In genomic region chr5:108748010-108748353, GRCh38 we compare ENCODE assay signal across 8 cellular contexts. TPM values are rescaled to one million over a fixed set of nuclear protein-coding genes. Genes with fewer than 3 reads are reported as not detected.
DNase-seq lines count a peak whose midpoint lies in the region; ATAC-seq and TF ChIP-seq lines count a peak whose summit lies in the region.

No MANE protein-coding gene starts in this region.

- peak overlapping the region; percentile 22; the same call in 1 of the 2 replicates for H2AK5ac ChIP-seq in IMR-90 (ENCODE audit: low read depth, low read length)

- no peak for DNase-seq in IMR-90
- DNase-seq in activated T-helper 2 cell treated with anti-CD3 and anti-CD28 coated beads, Interferon-gamma antibody, Interleukin-2, Interleukin-4, amounts not matched to agents 10 μg/mL and 5 μg/mL and 100 μg/mL, durations not matched to agents 14 hours and 24 hours and 36 hours (ENCODE audit: low spot score) = no peak
- no peak for DNase-seq in stimulated activated naive B cell treated with anti-CD40 and anti-IgM and Interleukin-4, amounts not matched to agents 10 μg/mL and 1 μg/mL and 100 μg/mL, for 72 hours
- DNase-seq in NCI-H2081 (lab: John Stamatoyannopoulos, UW) = no peak

- H3K4ac ChIP-seq in IMR-90 (ENCODE audit: low read depth, low read length) = peak overlapping the region; percentile 95

- H2AK9ac ChIP-seq in IMR-90 (replicated peaks; ENCODE audit: low read depth, low read length, poor library complexity) = peak overlapping the region; percentile 96

- peak overlapping the region; percentile 82 for H3K18ac ChIP-seq in IMR-90 (ENCODE audit: low read depth, low read length)

- H3K9me1 ChIP-seq in IMR-90 (ENCODE audit: insufficient read depth, low read length) = no peaks in the 10 kb centered on the region

- peaks cover 0 to 24% of the 10 kb centered on the region in 2 experiments; a peak in 3 of 4 replicates for H3K79me1 ChIP-seq in IMR-90 (ENCODE audit: low read depth in 1 of 2, low read length in 2 of 2)

- peak overlapping the region; percentile 88 for H2BK120ac ChIP-seq in IMR-90 (ENCODE audit: low read depth, low read length)

- H3K9me3 ChIP-seq in IMR-90 (ENCODE audit: control insufficient read depth, insufficient read depth, low read length) (no peaks in the 10 kb centered on the region), iPS-18a (ENCODE audit: control insufficient read depth, low read depth, low read length) (no peaks in the 10 kb centered on the region)

- peak overlapping the region; percentile 91 for H3K27ac ChIP-seq in IMR-90 (ENCODE audit: insufficient read depth, low read length)
- H3K27ac ChIP-seq in iPS-18a (ENCODE audit: low read length) = peak overlapping the region; percentile 90

- peak overlapping the region; percentile 95 for H3K14ac ChIP-seq in IMR-90 (replicated peaks; ENCODE audit: low read depth, low read length)

- H3K36me3 ChIP-seq in IMR-90 (ENCODE audit: control insufficient read depth, insufficient read depth, low read length) (no peaks in the 10 kb centered on the region), iPS-18a (ENCODE audit: control insufficient read depth, low read depth, low read length) (no peaks in the 10 kb centered on the region)

- peak overlapping the region; percentile 85 for H3K9ac ChIP-seq in IMR-90 (ENCODE audit: low read depth, low read length)
- H3K9ac ChIP-seq in iPS-18a (ENCODE audit: low read length) = peak overlapping the region; percentile 89

- WGBS in IMR-90 (ENCODE audit: extremely low coverage in 2 of 2, insufficient read length in 1 of 2), 2 experiments = no CpG with 5 or more reads among the region's 10 CpGs

- H2AFZ ChIP-seq in IMR-90 (replicated peaks; ENCODE audit: low read length, poor library complexity) = peak overlapping the region; percentile 98

- H3K9me3 Mint-ChIP-seq in activated T-helper 2 cell treated with anti-CD3 and anti-CD28 coated beads, Interferon-gamma antibody, Interleukin-2, Interleukin-4, amounts not matched to agents 10 μg/mL and 5 μg/mL and 100 μg/mL, durations not matched to agents 14 hours and 24 hours and 36 hours = no peaks in the 10 kb centered on the region
- no peaks in the 10 kb centered on the region for H3K9me3 Mint-ChIP-seq in stimulated activated naive B cell treated with anti-CD40 and anti-IgM and Interleukin-4, amounts not matched to agents 10 μg/mL and 1 μg/mL and 100 μg/mL, for 72 hours

- peak overlapping the region; percentile 97 for H3K56ac ChIP-seq in IMR-90 (ENCODE audit: extremely low read depth, insufficient read depth, low read length)

- H2BK5ac ChIP-seq in IMR-90 (ENCODE audit: low read depth, low read length, poor library complexity, severe bottlenecking) = peak overlapping the region; percentile 95

- no peak for TF ChIP-seq CTCF in IMR-90 (conservative IDR thresholded peaks at IDR 0.05; ENCODE audit: low read depth, low read length)

- H3K4me1 Mint-ChIP-seq in activated T-helper 2 cell treated with anti-CD3 and anti-CD28 coated beads, Interferon-gamma antibody, Interleukin-2, Interleukin-4, amounts not matched to agents 10 μg/mL and 5 μg/mL and 100 μg/mL, durations not matched to agents 14 hours and 24 hours and 36 hours (ENCODE audit: low read depth) = peaks cover 15% of the 10 kb centered on the region
- H3K4me1 Mint-ChIP-seq in stimulated activated naive B cell treated with anti-CD40 and anti-IgM and Interleukin-4, amounts not matched to agents 10 μg/mL and 1 μg/mL and 100 μg/mL, for 72 hours = peaks cover 5 to 16% of the 10 kb centered on the region in 2 donors

- H3K27me3 ChIP-seq in IMR-90 (ENCODE audit: control insufficient read depth, insufficient read depth, low read length) (no peaks in the 10 kb centered on the region), iPS-18a (ENCODE audit: control insufficient read depth, insufficient read depth, low read length) (no peaks in the 10 kb centered on the region)

- CTCF ChIA-PET in IMR-90 (lab: Yijun Ruan, JAX) = interaction anchor here (0.5 kb wide), 1 partner anchor 629 kb away, joined by 3 read pairs; no protein-coding TSS in a partner anchor

- peaks cover 30% of the 10 kb centered on the region for H3K27me3 Mint-ChIP-seq in activated T-helper 2 cell treated with anti-CD3 and anti-CD28 coated beads, Interferon-gamma antibody, Interleukin-2, Interleukin-4, amounts not matched to agents 10 μg/mL and 5 μg/mL and 100 μg/mL, durations not matched to agents 14 hours and 24 hours and 36 hours (ENCODE audit: low read depth)
- H3K27me3 Mint-ChIP-seq in stimulated activated naive B cell treated with anti-CD40 and anti-IgM and Interleukin-4, amounts not matched to agents 10 μg/mL and 1 μg/mL and 100 μg/mL, for 72 hours = no peaks in the 10 kb centered on the region

- peak overlapping the region; percentile 83 for H3K4me3 ChIP-seq in IMR-90 (ENCODE audit: insufficient read depth, low read depth, low read length)
- H3K4me3 ChIP-seq in iPS-18a (ENCODE audit: low read length) = peak overlapping the region; percentile 93

- TSS peak; percentile 91 for BruUV-seq in IMR-90 (replicated peaks; lab: Mats Ljungman, UMichigan)

- no peaks in the 10 kb centered on the region for H3K36me3 Mint-ChIP-seq in activated T-helper 2 cell treated with anti-CD3 and anti-CD28 coated beads, Interferon-gamma antibody, Interleukin-2, Interleukin-4, amounts not matched to agents 10 μg/mL and 5 μg/mL and 100 μg/mL, durations not matched to agents 14 hours and 24 hours and 36 hours (ENCODE audit: low read depth)
- peaks cover 0 to 1% of the 10 kb centered on the region in 2 donors for H3K36me3 Mint-ChIP-seq in stimulated activated naive B cell treated with anti-CD40 and anti-IgM and Interleukin-4, amounts not matched to agents 10 μg/mL and 1 μg/mL and 100 μg/mL, for 72 hours

- TF ChIP-seq POLR2A in IMR-90 (IDR thresholded peaks at IDR 0.05; ENCODE audit: low read depth, low read length) = no peak

- peak overlapping the region; percentile 62 to 92 for H4K8ac ChIP-seq in IMR-90 (ENCODE audit: low read depth in 2 of 2, low read length in 2 of 2)

- H4K91ac ChIP-seq in IMR-90 (ENCODE audit: insufficient read depth, low read depth, low read length) = peak overlapping the region; percentile 82; the same call in 1 of the 2 replicates

- H3K4me2 ChIP-seq in IMR-90 (ENCODE audit: low read depth, low read length) = peak overlapping the region; percentile 100

- ATAC-seq in IMR-90 (ENCODE audit: low read depth) (no peak), HG02759 (IDR thresholded peaks at IDR 0.05; ENCODE audit: unreplicated experiment) (no peak), GM19463 (IDR thresholded peaks at IDR 0.05; ENCODE audit: unreplicated experiment) (no peak), HG03469 (IDR thresholded peaks at IDR 0.05; ENCODE audit: unreplicated experiment) (no peak)
- ATAC-seq in stimulated activated naive B cell treated with anti-CD40 and anti-IgM and Interleukin-4, amounts not matched to agents 10 μg/mL and 1 μg/mL and 100 μg/mL, for 72 hours (replicated peaks) = no peak

- intact Hi-C loops in IMR-90 (cut with micrococcal nuclease) = loop anchor here (1.0 to 10.0 kb wide), 8 partner anchors 54 to 937 kb away; partner anchors contain the start of gene MAN2A1
- intact Hi-C loops in activated T-helper 2 cell treated with anti-CD3 and anti-CD28 coated beads, Interferon-gamma antibody, Interleukin-2, Interleukin-4, amounts not matched to agents 10 μg/mL and 5 μg/mL and 100 μg/mL, durations not matched to agents 14 hours and 24 hours and 36 hours (cut with micrococcal nuclease) = loop anchor here (1.0 to 5.0 kb wide), 7 partner anchors 20 to 943 kb away; partner anchors contain the start of gene FBXL17

- no peak for TF ChIP-seq RAD21 in IMR-90 (IDR thresholded peaks at IDR 0.05; ENCODE audit: low read length)

- H3K4me1 ChIP-seq in IMR-90 (ENCODE audit: control insufficient read depth, insufficient read depth, low read length) (no peaks in the 10 kb centered on the region), iPS-18a (ENCODE audit: control insufficient read depth, low read depth, low read length) (peaks cover 20% of the 10 kb centered on the region)

- 0 out of 2 replicates have a peak overlapping the region, but pooled peaks have one; percentile 13 for H2BK20ac ChIP-seq in IMR-90 (ENCODE audit: low read depth, low read length)

- POLR2A ChIA-PET in IMR-90 (lab: Charles Lee; ENCODE audit: unreplicated experiment) = interaction anchor here (0.6 to 1.3 kb wide), 2 partner anchors 17 to 20 kb away, joined by 5 to 14 read pairs; no protein-coding TSS in a partner anchor

- no peaks in the 10 kb centered on the region for H4K20me1 ChIP-seq in IMR-90 (ENCODE audit: insufficient read depth, low read length)

- H3K27ac Mint-ChIP-seq in activated T-helper 2 cell treated with anti-CD3 and anti-CD28 coated beads, Interferon-gamma antibody, Interleukin-2, Interleukin-4, amounts not matched to agents 10 μg/mL and 5 μg/mL and 100 μg/mL, durations not matched to agents 14 hours and 24 hours and 36 hours = peak overlapping the region; percentile 84
- peak overlapping the region; percentile 99 for H3K27ac Mint-ChIP-seq in stimulated activated naive B cell treated with anti-CD40 and anti-IgM and Interleukin-4, amounts not matched to agents 10 μg/mL and 1 μg/mL and 100 μg/mL, for 72 hours

- in situ Hi-C loops in IMR-90 (cut with MboI; ENCODE audit: low sequenced_read_pairs) = no loop called here

- peak overlapping the region; percentile 45 for H4K5ac ChIP-seq in IMR-90 (ENCODE audit: low read depth, low read length)

- H3K23ac ChIP-seq in IMR-90 (ENCODE audit: low read depth, low read length) = peak overlapping the region; percentile 91

- no peak overlapping the region for H2BK15ac ChIP-seq in IMR-90 (ENCODE audit: low read depth, low read length)

- H3K4me3 Mint-ChIP-seq in activated T-helper 2 cell treated with anti-CD3 and anti-CD28 coated beads, Interferon-gamma antibody, Interleukin-2, Interleukin-4, amounts not matched to agents 10 μg/mL and 5 μg/mL and 100 μg/mL, durations not matched to agents 14 hours and 24 hours and 36 hours (ENCODE audit: low read depth) = peak overlapping the region; percentile 86
- H3K4me3 Mint-ChIP-seq in stimulated activated naive B cell treated with anti-CD40 and anti-IgM and Interleukin-4, amounts not matched to agents 10 μg/mL and 1 μg/mL and 100 μg/mL, for 72 hours = peak overlapping the region; percentile 90 to 95

- dilution Hi-C loops in IMR-90 (cut with HindIII; ENCODE audit: low sequenced_read_pairs, unreplicated experiment) = no loop called here

TF ChIP-seq in IMR-90, 13 proteins besides CTCF, POLR2A, EP300 and RAD21 (continues in another document):
- TF ChIP-seq SMC3 (IDR thresholded peaks at IDR 0.05; ENCODE audit: low read depth, low read length) = no peak
- no peak for TF ChIP-seq RCOR1 (IDR thresholded peaks at IDR 0.05; ENCODE audit: insufficient replicate concordance, low read length)

RNA-seq across cellular contexts. Expression of gene FER, which starts 0.3 kb away (rescaled TPM):
- 32.4 and 39.2 TPM in 2 replicates for total RNA-seq in IMR-90 (2012; rRNA removed)
- 2.6 and 3.5 TPM in 2 replicates for polyA plus RNA-seq in IMR-90 (2012; rRNA removed)
- polyA plus RNA-seq in IMR-90 (2012; cell fraction: cytosol; rRNA removed) = 0.36 and 1.5 TPM in 2 replicates
- 0.65 and 7.8 TPM in 2 replicates for polyA plus RNA-seq in IMR-90 (2012; cell fraction: nucleus; rRNA removed; ENCODE audit: low replicate concordance)
- total RNA-seq in activated T-helper 2 cell treated with anti-CD3 and anti-CD28 coated beads, Interferon-gamma antibody, Interleukin-2, Interleukin-4, amounts not matched to agents 10 μg/mL and 5 μg/mL and 100 μg/mL, durations not matched to agents 14 hours and 24 hours and 36 hours = 7.0 and 7.3 TPM in 2 replicates
